Comparison of ENCODE assay signal across 8 cellular contexts in the genomic region with DNA sequence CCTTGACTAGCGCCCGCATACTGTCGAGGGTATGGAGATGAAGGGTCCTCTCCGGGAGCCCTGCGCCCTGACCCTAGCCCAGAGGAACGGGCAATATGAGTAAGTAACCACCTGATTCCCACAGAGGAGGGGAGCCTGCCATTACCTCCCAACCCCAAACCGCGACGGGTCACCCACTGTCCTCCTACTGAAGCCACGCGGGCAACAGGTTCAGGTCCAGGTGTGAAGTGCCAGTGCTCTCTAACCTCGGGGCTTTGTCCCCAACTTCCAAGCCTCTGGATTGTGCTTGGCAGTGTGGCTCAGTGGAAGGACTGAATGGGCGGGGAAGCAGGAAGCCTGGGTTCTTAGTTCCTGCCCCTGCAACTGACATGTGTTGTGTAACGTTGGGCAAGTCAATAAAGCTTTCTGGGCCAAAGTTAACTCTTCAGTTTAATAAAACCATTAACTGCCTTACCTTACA. TPM values are rescaled to one million over a fixed set of nuclear protein-coding genes. Genes with fewer than 3 reads are reported as not detected.
DNase-seq lines count a peak whose midpoint lies in the region; ATAC-seq and TF ChIP-seq lines count a peak whose summit lies in the region.

No MANE protein-coding gene starts in this region.

- no peaks in the 10 kb centered on the region for H3K9me3 ChIP-seq in iPS DF 6.9 (ENCODE audit: control insufficient read depth, insufficient read depth, low read length)
- no peaks in the 10 kb centered on the region for H3K9me3 ChIP-seq in smooth muscle cell (replicated peaks; ENCODE audit: low read depth)

- DNase-seq in GM20000 (ENCODE audit: low spot score) (peak; percentile 34), Kasumi-1 (lab: John Stamatoyannopoulos, UW) (peak; percentile 2 to 24), iPS DF 6.9 (ENCODE audit: low read depth, low spot score) (no peak), smooth muscle cell (lab: John Stamatoyannopoulos, UW; ENCODE audit: unreplicated experiment) (no peak), DMS79 (lab: John Stamatoyannopoulos, UW) (no peak)
- no peak for DNase-seq in activated naive CD8-positive, alpha-beta T cell treated with anti-CD3 and anti-CD28 coated beads, Interleukin-2, amount 50 U/mL, for 24 hours

- ATAC-seq in activated naive CD8-positive, alpha-beta T cell treated with anti-CD3 and anti-CD28 coated beads, Interleukin-2, amount 50 U/mL, for 24 hours, result peak; percentile 54
- no peak for ATAC-seq in GM18517 (IDR thresholded peaks at IDR 0.05; ENCODE audit: unreplicated experiment)

- H3K4me2 ChIP-seq in smooth muscle cell, result peak overlapping the region; percentile 80

- peaks cover 2% of the 10 kb centered on the region for H3K27me3 Mint-ChIP-seq in activated naive CD8-positive, alpha-beta T cell treated with anti-CD3 and anti-CD28 coated beads, Interleukin-2, amount 50 U/mL, for 24 hours

- H3K27ac Mint-ChIP-seq in activated naive CD8-positive, alpha-beta T cell treated with anti-CD3 and anti-CD28 coated beads, Interleukin-2, amount 50 U/mL, for 24 hours, result no peak overlapping the region

- no peaks in the 10 kb centered on the region for H3K36me3 Mint-ChIP-seq in activated naive CD8-positive, alpha-beta T cell treated with anti-CD3 and anti-CD28 coated beads, Interleukin-2, amount 50 U/mL, for 24 hours (ENCODE audit: low read depth)

- WGBS in iPS DF 6.9 (ENCODE audit: insufficient coverage, insufficient read length), result no CpG with 5 or more reads among the region's 14 CpGs
- WGBS in smooth muscle cell (ENCODE audit: low lambda C conversion rate), result 48% methylated on average over 13 of the region's 14 CpGs

- H3F3A ChIP-seq in smooth muscle cell (ENCODE audit: low read depth), result no peaks in the 10 kb centered on the region

- TF ChIP-seq CTCF in C4-2B (conservative IDR thresholded peaks at IDR 0.05) (no peak), GM20000 (IDR thresholded peaks at IDR 0.05; ENCODE audit: extremely low read depth, missing control alignments) (no peak), smooth muscle cell (IDR thresholded peaks at IDR 0.05; ENCODE audit: borderline replicate concordance, insufficient read depth, poor library complexity, severe bottlenecking) (no peak)

- H3K4me3 Mint-ChIP-seq in activated naive CD8-positive, alpha-beta T cell treated with anti-CD3 and anti-CD28 coated beads, Interleukin-2, amount 50 U/mL, for 24 hours, result peak overlapping the region; percentile 43

- H3K9ac ChIP-seq in smooth muscle cell (ENCODE audit: low read depth), result peak overlapping the region; percentile 71

- H3K79me2 ChIP-seq in smooth muscle cell (ENCODE audit: low read depth), result no peaks in the 10 kb centered on the region

- H3K36me3 ChIP-seq in iPS DF 6.9 (ENCODE audit: control insufficient read depth, insufficient read depth, low read length) (no peaks in the 10 kb centered on the region), smooth muscle cell (ENCODE audit: low read depth) (no peaks in the 10 kb centered on the region)

- no peaks in the 10 kb centered on the region for H3K27me3 ChIP-seq in iPS DF 6.9 (ENCODE audit: control insufficient read depth, insufficient read depth, low read length)
- no peaks in the 10 kb centered on the region for H3K27me3 ChIP-seq in smooth muscle cell (ENCODE audit: low read depth)

- H3K9me3 Mint-ChIP-seq in activated naive CD8-positive, alpha-beta T cell treated with anti-CD3 and anti-CD28 coated beads, Interleukin-2, amount 50 U/mL, for 24 hours, result no peaks in the 10 kb centered on the region

- no peak overlapping the region for H2AFZ ChIP-seq in smooth muscle cell (ENCODE audit: low read depth)

- H3K4me3 ChIP-seq in iPS DF 6.9 (ENCODE audit: low read length), result peak overlapping the region; percentile 99; the same call in 1 of the 2 replicates
- peak overlapping the region; percentile 73 for H3K4me3 ChIP-seq in smooth muscle cell

- H3K4me1 ChIP-seq in iPS DF 6.9 (ENCODE audit: control insufficient read depth, insufficient read depth, low read length) (no peaks in the 10 kb centered on the region), smooth muscle cell (ENCODE audit: low read depth) (no peaks in the 10 kb centered on the region)

- H3K27ac ChIP-seq in C4-2B (peak overlapping the region; percentile 85), iPS DF 6.9 (ENCODE audit: low read length) (no peak overlapping the region), smooth muscle cell (ENCODE audit: low read depth) (no peak overlapping the region)

- H4K20me1 ChIP-seq in smooth muscle cell (ENCODE audit: low read depth), result no peaks in the 10 kb centered on the region

- H3K4me1 Mint-ChIP-seq in activated naive CD8-positive, alpha-beta T cell treated with anti-CD3 and anti-CD28 coated beads, Interleukin-2, amount 50 U/mL, for 24 hours, result peaks cover 10% of the 10 kb centered on the region

RNA-seq across cellular contexts. Expression of gene OCRL, which starts 0.7 kb away (rescaled TPM):
- total RNA-seq in smooth muscle cell, result 26.2 TPM in 2 replicates
- polyA plus RNA-seq in smooth muscle cell, result 6.3 and 8.7 TPM in 2 replicates

RNA-seq across cellular contexts. Expression of gene SMARCA1, which starts 17.5 kb away (rescaled TPM):
- total RNA-seq in smooth muscle cell, result 91.5 and 120 TPM in 2 replicates
- polyA plus RNA-seq in smooth muscle cell, result 42.1 and 60.9 TPM in 2 replicates

Comparison
In these comparisons a context has a peak if more than half of its experiments do, and no peak if none do; other contexts are left out.
1. DNase-seq: peak in GM20000 (single experiment) and Kasumi-1 (2 of 2); none in activated naive CD8-positive, alpha-beta T cell treated with anti-CD3 and anti-CD28 coated beads, Interleukin-2, amount 50 U/mL, for 24 hours (single experiment), iPS DF 6.9 (single experiment), smooth muscle cell (single experiment) and DMS79 (single experiment).